ENCODE assay signal across 11 cellular contexts in the genomic region with DNA sequence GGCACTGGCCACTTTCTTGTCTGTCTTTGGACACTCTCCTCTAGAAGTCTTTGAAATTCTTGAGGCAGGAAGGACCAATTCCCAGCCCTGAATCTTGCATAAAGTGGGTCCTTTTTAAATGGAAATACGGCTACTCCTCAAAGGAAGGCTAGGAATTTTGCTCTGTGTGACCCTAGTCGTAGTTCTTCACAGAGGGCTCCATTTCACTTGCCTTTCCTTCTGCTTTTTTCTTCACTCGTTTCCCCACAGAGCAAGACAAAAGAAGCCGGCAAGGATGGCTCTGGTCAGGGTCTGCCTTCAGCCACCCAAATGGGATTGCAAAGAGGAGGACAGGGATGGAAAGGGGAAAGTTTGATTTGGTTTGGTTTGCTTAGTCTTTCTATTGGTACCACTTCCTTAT. TPM values are rescaled to one million over a fixed set of nuclear protein-coding genes. Genes with fewer than 3 reads are reported as not detected.
DNase-seq lines count a peak whose midpoint lies in the region; ATAC-seq and TF ChIP-seq lines count a peak whose summit lies in the region.
"Had no signal": no experiment of that assay in that cellular context is flagged by ENCODE, and none has a peak within 500 bp of the region (broad histone marks: within the 10 kb centered on the region; RNA-seq: fewer than 3 reads in every experiment).

No MANE protein-coding gene starts in this region.

- no peaks in the 10 kb centered on the region for H3K27me3 Mint-ChIP-seq in T-helper 2 cell treated with Interferon-gamma antibody and Interleukin-4, amounts not matched to agents 5 μg/mL and 100 μg/mL, for 36 hours (ENCODE audit: low read depth)
- no peaks in the 10 kb centered on the region for H3K27me3 Mint-ChIP-seq in activated CD8-positive, alpha-beta T cell treated with anti-CD3 and anti-CD28 coated beads for 36 hours

- WGBS in stomach, 5 donors: 31 to 48% (median 47%) methylated on average over 4 of the region's 4 CpGs
- 34 to 56% methylated on average over 4 of the region's 4 CpGs for WGBS in body of pancreas, 2 donors

- peaks cover 43% of the 10 kb centered on the region for H3K4me1 Mint-ChIP-seq in T-helper 2 cell treated with Interferon-gamma antibody and Interleukin-4, amounts not matched to agents 5 μg/mL and 100 μg/mL, for 36 hours (ENCODE audit: low read depth)
- H3K4me1 Mint-ChIP-seq in activated CD8-positive, alpha-beta T cell treated with anti-CD3 and anti-CD28 coated beads for 36 hours (ENCODE audit: low read depth): peaks cover 53% of the 10 kb centered on the region

- H3K27me3 ChIP-seq in iPS-20b (ENCODE audit: insufficient read depth, low read length) (no peaks in the 10 kb centered on the region), stomach (no peaks in the 10 kb centered on the region), body of pancreas (no peaks in the 10 kb centered on the region)

- H3K4me3 Mint-ChIP-seq in T-helper 2 cell treated with Interferon-gamma antibody and Interleukin-4, amounts not matched to agents 5 μg/mL and 100 μg/mL, for 36 hours: peak overlapping the region; percentile 86
- H3K4me3 Mint-ChIP-seq in activated CD8-positive, alpha-beta T cell treated with anti-CD3 and anti-CD28 coated beads for 36 hours: peak overlapping the region; percentile 79

- TF ChIP-seq POLR2A in stomach (IDR thresholded peaks at IDR 0.05) (no peak), body of pancreas (IDR thresholded peaks at IDR 0.05) (no peak)

- no peaks in the 10 kb centered on the region for H3K9me3 ChIP-seq in iPS-20b (ENCODE audit: insufficient read depth, low read depth, low read length)
- H3K9me3 ChIP-seq in stomach: no peaks in the 10 kb centered on the region
- no peaks in the 10 kb centered on the region for H3K9me3 ChIP-seq in body of pancreas
- H3K9me3 ChIP-seq: A549 had no signal

- intact Hi-C loops in activated CD8-positive, alpha-beta T cell treated with anti-CD3 and anti-CD28 coated beads for 36 hours (cut with micrococcal nuclease): no loop called here
- intact Hi-C loops in stomach (cut with DNase I; ENCODE audit: low total_unique reads) (no loop called here), body of pancreas (cut with DNase I) (no loop called here)

- no peak for TF ChIP-seq EP300 in stomach (IDR thresholded peaks at IDR 0.05)

- no peak for TF ChIP-seq CTCF in activated CD8-positive, alpha-beta T cell treated with anti-CD3 and anti-CD28 coated beads for 36 hours (IDR thresholded peaks at IDR 0.05)
- no peak for TF ChIP-seq CTCF in stomach (IDR thresholded peaks at IDR 0.05)
- TF ChIP-seq CTCF in body of pancreas (IDR thresholded peaks at IDR 0.05): no peak

- peak overlapping the region; percentile 58; the same call in 1 of the 2 replicates for H3K9ac ChIP-seq in iPS-20b (ENCODE audit: low read depth, low read length)

- H3K27ac ChIP-seq in iPS-20b (ENCODE audit: low read length) (peak overlapping the region; percentile 2), stomach (peak overlapping the region; percentile 28 to 95 (median 89)), body of pancreas (peak overlapping the region in 2 of 4 donors; percentile 92 to 99)

- ATAC-seq in activated CD8-positive, alpha-beta T cell treated with anti-CD3 and anti-CD28 coated beads for 36 hours: no peak
- ATAC-seq in body of pancreas: no peak

- H3K36me3 ChIP-seq in iPS-20b (ENCODE audit: insufficient read depth, low read depth, low read length) (no peaks in the 10 kb centered on the region), stomach (no peaks in the 10 kb centered on the region), body of pancreas (replicated peaks in 1 of 2; ENCODE audit: insufficient read depth in 1 of 2, low read depth in 2 of 2) (no peaks in the 10 kb centered on the region)

- H3K4me3 ChIP-seq in iPS-20b (ENCODE audit: low read length) (peak overlapping the region; percentile 44), stomach (no peak overlapping the region), body of pancreas (no peak overlapping the region)

- peaks cover 10% of the 10 kb centered on the region for H3K36me3 Mint-ChIP-seq in T-helper 2 cell treated with Interferon-gamma antibody and Interleukin-4, amounts not matched to agents 5 μg/mL and 100 μg/mL, for 36 hours (ENCODE audit: low read depth)
- peaks cover 23% of the 10 kb centered on the region for H3K36me3 Mint-ChIP-seq in activated CD8-positive, alpha-beta T cell treated with anti-CD3 and anti-CD28 coated beads for 36 hours (ENCODE audit: low read depth)

- no peak for DNase-seq in T-helper 2 cell treated with Interferon-gamma antibody and Interleukin-4, amounts not matched to agents 5 μg/mL and 100 μg/mL, for 36 hours (ENCODE audit: low spot score)
- DNase-seq in T-helper 2 cell: no peak
- DNase-seq in activated CD8-positive, alpha-beta T cell treated with anti-CD3 and anti-CD28 coated beads for 36 hours: no peak
- DNase-seq in stomach: no peak
- no peak for DNase-seq in kidney tubule cell (ENCODE audit: low spot score)
- DNase-seq in body of pancreas: no peak
- DNase-seq in GDM1 (lab: John Stamatoyannopoulos, UW): no peak
- DNase-seq: central memory CD4-positive, alpha-beta T cell; NCI-H446 treated with DMSO at 0.1 percent for 48 hours had no signal

- CTCF ChIA-PET in activated CD8-positive, alpha-beta T cell treated with anti-CD3 and anti-CD28 coated beads for 36 hours (lab: Charles Lee): no interaction called here

- H3K9me3 Mint-ChIP-seq in T-helper 2 cell treated with Interferon-gamma antibody and Interleukin-4, amounts not matched to agents 5 μg/mL and 100 μg/mL, for 36 hours: peaks cover 5% of the 10 kb centered on the region
- H3K9me3 Mint-ChIP-seq in activated CD8-positive, alpha-beta T cell treated with anti-CD3 and anti-CD28 coated beads for 36 hours: peaks cover 21% of the 10 kb centered on the region

- H3K4me1 ChIP-seq in iPS-20b (ENCODE audit: insufficient read depth, low read length) (peaks cover 15% of the 10 kb centered on the region; the same call in 1 of the 2 replicates), stomach (peaks cover 0 to 23% (median 11%) of the 10 kb centered on the region in 4 donors), body of pancreas (no peaks in the 10 kb centered on the region)
- H3K4me1 ChIP-seq: A549 had no signal

- POLR2A ChIA-PET in activated CD8-positive, alpha-beta T cell treated with anti-CD3 and anti-CD28 coated beads for 36 hours (lab: Charles Lee): interaction anchor here (0.9 to 14.0 kb wide), 3 partner anchors 13 to 101 kb away, joined by 3 to 251 read pairs (median 29); no protein-coding TSS in a partner anchor

- peak overlapping the region; percentile 94 for H3K27ac Mint-ChIP-seq in T-helper 2 cell treated with Interferon-gamma antibody and Interleukin-4, amounts not matched to agents 5 μg/mL and 100 μg/mL, for 36 hours
- H3K27ac Mint-ChIP-seq in activated CD8-positive, alpha-beta T cell treated with anti-CD3 and anti-CD28 coated beads for 36 hours: peak overlapping the region; percentile 97

RNA-seq across cellular contexts. Expression of a gene that starts 25.8 kb away (rescaled TPM):
- total RNA-seq in activated CD8-positive, alpha-beta T cell treated with anti-CD3 and anti-CD28 coated beads for 36 hours: 100 to 1,000 TPM; 493 to 499 TPM
- 100 to 1,000 TPM; 182 to 566 (median 272) TPM for total RNA-seq in stomach
- 100 to 1,000 TPM; 120 to 300 (median 121) TPM for polyA plus RNA-seq in stomach
- 100 to 1,000 TPM; 133 to 216 TPM for total RNA-seq in body of pancreas

RNA-seq across cellular contexts. Expression of a gene that starts 41.2 kb away (rescaled TPM):
- 100 to 1,000 TPM; 107 to 122 TPM for total RNA-seq in activated CD8-positive, alpha-beta T cell treated with anti-CD3 and anti-CD28 coated beads for 36 hours
- total RNA-seq in stomach: 10 to 100 TPM; 12.7 to 39.7 (median 19.2) TPM
- 10 to 100 TPM; 42.6 to 53.3 (median 48.9) TPM for polyA plus RNA-seq in stomach
- 10 to 100 TPM; 18.7 to 24.7 TPM for total RNA-seq in body of pancreas

RNA-seq across cellular contexts. Expression of a gene that starts 42.0 kb away (rescaled TPM):
- 10 to 100 TPM; 23.0 to 24.6 TPM for total RNA-seq in activated CD8-positive, alpha-beta T cell treated with anti-CD3 and anti-CD28 coated beads for 36 hours
- total RNA-seq in stomach: 10 to 100 TPM in 2 of 5 donors, under 1 TPM in 1, not detected in 2; 0.89 to 10.7 (median 10.5) TPM
- polyA plus RNA-seq in stomach: 1 to 10 TPM; 4.1 to 7.1 (median 5.5) TPM
- 10 to 100 TPM in 1 of 2 donors, 1 to 10 TPM in 1; 6.9 to 10.4 TPM for total RNA-seq in body of pancreas

RNA-seq across cellular contexts. Expression of a gene that starts 56.1 kb away (rescaled TPM):
- total RNA-seq in activated CD8-positive, alpha-beta T cell treated with anti-CD3 and anti-CD28 coated beads for 36 hours: 10 to 100 TPM; 86.9 to 88.0 TPM
- total RNA-seq in stomach: 10 to 100 TPM in 4 of 5 donors, 1 to 10 TPM in 1; 7.6 to 32.6 (median 28.3) TPM
- 10 to 100 TPM; 17.1 to 28.0 (median 26.8) TPM for polyA plus RNA-seq in stomach
- total RNA-seq in body of pancreas: 10 to 100 TPM; 27.0 to 37.6 TPM
